In the genomic region with DNA sequence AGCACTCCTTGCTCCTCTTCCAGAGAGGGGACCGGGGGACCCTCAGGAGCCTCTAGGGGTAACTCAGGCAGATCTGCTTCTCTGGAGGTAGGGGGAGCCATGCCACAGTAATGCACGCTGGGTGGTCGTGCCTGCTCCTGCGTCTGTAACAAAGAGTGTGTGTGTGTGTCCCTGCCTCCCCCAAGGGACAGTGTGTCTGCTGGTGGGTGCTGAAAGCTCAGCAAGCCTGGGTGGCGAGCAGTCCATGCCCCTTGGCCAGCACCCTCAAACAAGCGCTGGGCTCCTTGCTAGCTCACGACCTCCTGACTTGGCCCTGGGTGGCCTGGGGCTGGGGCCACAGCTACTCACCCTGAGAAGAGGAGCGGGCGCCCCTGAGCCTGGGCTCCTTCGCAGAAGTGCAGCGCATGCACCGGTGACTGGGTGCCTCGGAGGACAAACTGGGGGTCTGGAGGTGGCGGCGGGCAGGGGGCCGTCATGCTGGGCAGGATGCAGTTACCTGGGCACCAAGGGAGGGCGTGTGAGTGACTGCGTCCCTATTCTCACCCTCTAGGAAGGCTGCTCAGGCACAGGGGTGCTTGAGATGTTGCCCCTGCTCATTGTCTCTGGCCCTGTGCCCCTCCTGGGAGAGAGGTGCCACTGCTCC, we compare ENCODE assay signal across 13 cellular contexts. TPM values are rescaled to one million over a fixed set of nuclear protein-coding genes. Genes with fewer than 3 reads are reported as not detected.
A peak's percentile ranks its signal among the peaks of the same experiment; 100 is the strongest.
DNase-seq lines count a peak whose midpoint lies in the region; ATAC-seq and TF ChIP-seq lines count a peak whose summit lies in the region.
"Had no signal": no experiment of that assay in that cellular context is flagged by ENCODE, and none has a peak within 500 bp of the region (broad histone marks: within the 10 kb centered on the region; RNA-seq: fewer than 3 reads in every experiment).

No MANE protein-coding gene starts in this region.

- H4K20me1 ChIP-seq in H9 (ENCODE audit: control insufficient read depth, insufficient read depth, insufficient read length): no peaks in the 10 kb centered on the region

- no peak overlapping the region for H4K5ac ChIP-seq in H9 (ENCODE audit: insufficient read length, low read depth, low read length)

- H2BK5ac ChIP-seq in H9 (ENCODE audit: insufficient read length, low read length): no peak overlapping the region
- H2BK5ac ChIP-seq in mesenchymal stem cell (ENCODE audit: low read depth, low read length, poor library complexity, severe bottlenecking): no peak overlapping the region

- DNase-seq in A673 (ENCODE audit: low spot score): no peak
- peak; percentile 39 for DNase-seq in H9
- no peak for DNase-seq in brain microvascular endothelial cell
- peak; percentile 41 for DNase-seq in lower lobe of right lung
- DNase-seq in mesenchymal stem cell: no peak
- no peak for DNase-seq in KBM-7
- no peak for DNase-seq in NK-92 (lab: John Stamatoyannopoulos, UW; ENCODE audit: unreplicated experiment)
- DNase-seq: activated naive CD4-positive, alpha-beta T cell treated with anti-CD3 and anti-CD28 coated beads, Interleukin-2, amount 10 ng/mL, durations not matched to agents 7 days and 5 days; effector CD8-positive, alpha-beta T cell; left ventricle myocardium superior; NCI-H1436; OCI-M1 had no signal

- CTCF ChIA-PET in A673 (lab: Charles Lee): no interaction called here

- no peaks in the 10 kb centered on the region for H3K9me3 ChIP-seq in A673 (ENCODE audit: low read depth, low read length, poor library complexity, severe bottlenecking)
- H3K9me3 ChIP-seq in H9 (ENCODE audit: control insufficient read depth, low read depth, low read length): no peaks in the 10 kb centered on the region
- no peaks in the 10 kb centered on the region for H3K9me3 ChIP-seq in lower lobe of right lung
- H3K9me3 ChIP-seq in mesenchymal stem cell (ENCODE audit: control insufficient read depth, low read length): no peaks in the 10 kb centered on the region

- no peak overlapping the region for H2AFZ ChIP-seq in H9 (ENCODE audit: low read length)
- H2AFZ ChIP-seq in mesenchymal stem cell (ENCODE audit: low read depth, low read length): no peak overlapping the region

- peak overlapping the region in 1 of 3 experiments; percentile 14; a peak in 1 of 7 replicates for H3K27ac Mint-ChIP-seq in H9
- H3K27ac Mint-ChIP-seq: activated naive CD4-positive, alpha-beta T cell treated with anti-CD3 and anti-CD28 coated beads, Interleukin-2, amount 10 ng/mL, durations not matched to agents 7 days and 5 days had no signal

- no peaks in the 10 kb centered on the region for H3K4me1 ChIP-seq in A673 (ENCODE audit: insufficient read depth, low read length, poor library complexity, severe bottlenecking)
- H3K4me1 ChIP-seq in H9 (ENCODE audit: insufficient read depth, low read length): no peaks in the 10 kb centered on the region
- H3K4me1 ChIP-seq in lower lobe of right lung: peaks cover 21% of the 10 kb centered on the region
- peaks cover 6% of the 10 kb centered on the region for H3K4me1 ChIP-seq in mesenchymal stem cell (ENCODE audit: control insufficient read depth, insufficient read depth, low read depth, low read length)

- POLR2A ChIA-PET in A673 (lab: Charles Lee; ENCODE audit: low non-redundant PET): no interaction called here

- H3K4me2 ChIP-seq in H9 (ENCODE audit: insufficient read depth, insufficient read length, low read length): no peak overlapping the region
- no peak overlapping the region for H3K4me2 ChIP-seq in mesenchymal stem cell (ENCODE audit: low read length, poor library complexity, severe bottlenecking)

- H4K91ac ChIP-seq in H9 (ENCODE audit: insufficient read length, low read depth, low read length) (no peak overlapping the region), mesenchymal stem cell (ENCODE audit: low read length) (no peak overlapping the region)

- no CpG with 5 or more reads among the region's 18 CpGs for WGBS in H9 (ENCODE audit: extremely low coverage, insufficient read length, low lambda C conversion rate)
- WGBS in mesenchymal stem cell: 95% methylated on average over 18 of the region's 18 CpGs

- no peak overlapping the region for H2BK120ac ChIP-seq in H9 (ENCODE audit: low read depth, low read length, poor library complexity, severe bottlenecking)
- no peak overlapping the region for H2BK120ac ChIP-seq in mesenchymal stem cell (ENCODE audit: low read depth, low read length)

- H3K4me3 ChIP-seq in A673 (ENCODE audit: low read depth, low read length, poor library complexity, severe bottlenecking): no peak overlapping the region
- H3K4me3 ChIP-seq in brain microvascular endothelial cell (ENCODE audit: low read depth, low read length): no peak overlapping the region
- no peak overlapping the region for H3K4me3 ChIP-seq in lower lobe of right lung
- H3K4me3 ChIP-seq in mesenchymal stem cell (ENCODE audit: insufficient read depth in 1 of 2, low read depth in 1 of 2, low read length in 2 of 2): no peak overlapping the region

- intact Hi-C loops in A673 (cut with micrococcal nuclease; ENCODE audit: unreplicated experiment): no loop called here
- intact Hi-C loops in lower lobe of right lung (cut with DNase I): no loop called here

- H3K27ac ChIP-seq in A673 (ENCODE audit: low read depth, low read length, poor library complexity, severe bottlenecking) (no peak overlapping the region), H9 (ENCODE audit: insufficient read length, low read depth, low read length) (no peak overlapping the region), brain microvascular endothelial cell (no peak overlapping the region), lower lobe of right lung (no peak overlapping the region), mesenchymal stem cell (ENCODE audit: low read length, poor library complexity, severe bottlenecking) (no peak overlapping the region)

- no peak overlapping the region for H2BK15ac ChIP-seq in H9 (ENCODE audit: low read depth, low read length)
- H2BK15ac ChIP-seq in mesenchymal stem cell (ENCODE audit: low read depth, poor library complexity, severe bottlenecking): no peak overlapping the region

- no peaks in the 10 kb centered on the region for H3K23me2 ChIP-seq in H9 (ENCODE audit: insufficient read length, low read depth, low read length, poor library complexity, severe bottlenecking)

- no peaks in the 10 kb centered on the region for H3K79me2 ChIP-seq in H9 (ENCODE audit: insufficient read depth, low read length)

- H2AK5ac ChIP-seq in H9 (ENCODE audit: insufficient read length, low read length) (no peak overlapping the region), mesenchymal stem cell (ENCODE audit: low read length, severe bottlenecking) (no peak overlapping the region)

- no peak overlapping the region; the same call in 1 of the 2 replicates for H3K14ac ChIP-seq in H9 (ENCODE audit: insufficient read depth, low read length)
- no peak overlapping the region for H3K14ac ChIP-seq in mesenchymal stem cell (ENCODE audit: low read length in 2 of 2)

- H3K4ac ChIP-seq in H9 (ENCODE audit: low read depth, low read length): no peak overlapping the region
- no peak overlapping the region for H3K4ac ChIP-seq in mesenchymal stem cell (ENCODE audit: low read depth in 1 of 2, low read length in 2 of 2)

- no TSS peak for BruUV-seq in A673 (replicated peaks; lab: Mats Ljungman, UMichigan)

- no peak overlapping the region for H4K8ac ChIP-seq in H9 (replicated peaks; ENCODE audit: insufficient read length, low read depth, low read length)
- H4K8ac ChIP-seq in mesenchymal stem cell (ENCODE audit: low read length): no peak overlapping the region

- H3K27me3 ChIP-seq in A673 (replicated peaks; ENCODE audit: insufficient read depth, low read depth, low read length, poor library complexity) (no peaks in the 10 kb centered on the region), H9 (ENCODE audit: insufficient read depth, low read length) (no peaks in the 10 kb centered on the region), brain microvascular endothelial cell (replicated peaks) (no peaks in the 10 kb centered on the region), lower lobe of right lung (ENCODE audit: low read depth) (no peaks in the 10 kb centered on the region), mesenchymal stem cell (ENCODE audit: control insufficient read depth in 1 of 2, insufficient read depth in 1 of 2, low read length in 2 of 2) (no peaks in the 10 kb centered on the region)

- H3K79me1 ChIP-seq in H9 (ENCODE audit: insufficient read depth, low read depth, low read length, poor library complexity, severe bottlenecking) (no peaks in the 10 kb centered on the region), mesenchymal stem cell (replicated peaks; ENCODE audit: low read length, poor library complexity, severe bottlenecking) (peaks cover 18% of the 10 kb centered on the region)

- H2BK12ac ChIP-seq in H9 (ENCODE audit: insufficient read length, low read depth, low read length) (no peak overlapping the region), mesenchymal stem cell (ENCODE audit: low read length in 2 of 2) (no peak overlapping the region)

- no peaks in the 10 kb centered on the region for H3K9me3 Mint-ChIP-seq in H9
- H3K9me3 Mint-ChIP-seq: activated naive CD4-positive, alpha-beta T cell treated with anti-CD3 and anti-CD28 coated beads, Interleukin-2, amount 10 ng/mL, durations not matched to agents 7 days and 5 days had no signal

- no peak overlapping the region for H2BK20ac ChIP-seq in H9 (ENCODE audit: low read depth, low read length, poor library complexity, severe bottlenecking)

- ATAC-seq in lower lobe of right lung: no peak
- ATAC-seq in HG02571 (IDR thresholded peaks at IDR 0.05; ENCODE audit: unreplicated experiment): no peak
- ATAC-seq: left ventricle myocardium superior had no signal

- H3K4me1 Mint-ChIP-seq in H9: peaks cover 0 to 8% of the 10 kb centered on the region in 2 experiments; a peak in 2 of 4 replicates
- H3K4me1 Mint-ChIP-seq: activated naive CD4-positive, alpha-beta T cell treated with anti-CD3 and anti-CD28 coated beads, Interleukin-2, amount 10 ng/mL, durations not matched to agents 7 days and 5 days had no signal

- H3K27me3 Mint-ChIP-seq in H9 (ENCODE audit: low read depth): no peaks in the 10 kb centered on the region
- H3K27me3 Mint-ChIP-seq: activated naive CD4-positive, alpha-beta T cell treated with anti-CD3 and anti-CD28 coated beads, Interleukin-2, amount 10 ng/mL, durations not matched to agents 7 days and 5 days had no signal

- TF ChIP-seq CTCF in A673 (conservative IDR thresholded peaks at IDR 0.05; ENCODE audit: low read depth, low read length): 0 out of 2 replicates have a peak, but pooled peaks have one; percentile 23
- TF ChIP-seq CTCF in H9 (conservative IDR thresholded peaks at IDR 0.05): peak; percentile 41; the same call in 2 of the 3 replicates
- TF ChIP-seq CTCF in brain microvascular endothelial cell (IDR thresholded peaks at IDR 0.05; ENCODE audit: low read depth, low read length, missing control alignments): peak; percentile 19
- TF ChIP-seq CTCF in lower lobe of right lung (IDR thresholded peaks at IDR 0.05): no peak

- H3K36me3 Mint-ChIP-seq in H9 (ENCODE audit: insufficient read depth in 1 of 3, low read depth in 3 of 3): peaks cover 0 to 1% (median under 1%) of the 10 kb centered on the region in 3 experiments; a peak in 2 of 7 replicates
- H3K36me3 Mint-ChIP-seq: activated naive CD4-positive, alpha-beta T cell treated with anti-CD3 and anti-CD28 coated beads, Interleukin-2, amount 10 ng/mL, durations not matched to agents 7 days and 5 days had no signal

- in situ Hi-C loops in brain microvascular endothelial cell (cut with HindIII; ENCODE audit: low pct_ligation_motif_present, low sequenced_read_pairs) (no loop called here), KBM-7 (cut with MboI; ENCODE audit: low pct_unique_long_range_greater_than_20kb, low sequenced_read_pairs) (no loop called here)

- H3K4me3 Mint-ChIP-seq in H9: no peak overlapping the region
- H3K4me3 Mint-ChIP-seq: activated naive CD4-positive, alpha-beta T cell treated with anti-CD3 and anti-CD28 coated beads, Interleukin-2, amount 10 ng/mL, durations not matched to agents 7 days and 5 days had no signal

- no peak overlapping the region for H3K23ac ChIP-seq in H9 (ENCODE audit: insufficient read length, low read depth, low read length)
- no peak overlapping the region for H3K23ac ChIP-seq in mesenchymal stem cell (ENCODE audit: low read length in 2 of 2)

- no peak overlapping the region for H3K9ac ChIP-seq in H9 (ENCODE audit: extremely low read depth, insufficient read length, low read length)
- H3K9ac ChIP-seq in mesenchymal stem cell (ENCODE audit: low read length): no peak overlapping the region

- H3T11ph ChIP-seq in H9 (ENCODE audit: low read length): no peak overlapping the region

- no peak overlapping the region for H3K56ac ChIP-seq in H9 (ENCODE audit: insufficient read length, low read depth, low read length)

- H3K36me3 ChIP-seq in A673 (ENCODE audit: insufficient read depth, low read length, poor library complexity, severe bottlenecking): no peaks in the 10 kb centered on the region
- no peaks in the 10 kb centered on the region for H3K36me3 ChIP-seq in brain microvascular endothelial cell (replicated peaks)
- H3K36me3 ChIP-seq in lower lobe of right lung: no peaks in the 10 kb centered on the region
- peaks cover 0 to 32% of the 10 kb centered on the region in 2 experiments for H3K36me3 ChIP-seq in mesenchymal stem cell (ENCODE audit: control insufficient read depth in 1 of 2, insufficient read depth in 2 of 2, low read depth in 1 of 2, low read length in 2 of 2)

- H3K18ac ChIP-seq in H9 (ENCODE audit: insufficient read length, low read depth, low read length) (no peak overlapping the region), mesenchymal stem cell (ENCODE audit: low read depth in 1 of 2, low read length in 2 of 2) (no peak overlapping the region)

RNA-seq across cellular contexts. Expression of gene GNB1L, which starts 33.7 kb away (rescaled TPM):
- total RNA-seq in A673 (2021): 17.8 and 17.9 TPM in 2 replicates
- total RNA-seq in H9 (2021): 22.4 and 22.9 TPM in 2 replicates
- 6.0 TPM for total RNA-seq in lower lobe of right lung
- polyA plus RNA-seq in mesenchymal stem cell (2013, experiment 1 of 2): 3.9 TPM
- polyA plus RNA-seq in mesenchymal stem cell (2013, experiment 2 of 2): 3.9 TPM

RNA-seq across cellular contexts. Expression of gene RTL10, which starts 33.7 kb away (rescaled TPM):
- total RNA-seq in A673 (2021): 22.7 and 25.6 TPM in 2 replicates
- 24.0 and 24.4 TPM in 2 replicates for total RNA-seq in H9 (2021)
- 24.3 TPM for total RNA-seq in lower lobe of right lung
- 6.4 TPM for polyA plus RNA-seq in mesenchymal stem cell (2013, experiment 1 of 2)
- polyA plus RNA-seq in mesenchymal stem cell (2013, experiment 2 of 2): 7.2 TPM

Comparison
In these comparisons a context has a peak if more than half of its experiments do, and no peak if none do; other contexts are left out.
1. DNase-seq: peak in H9 (single experiment) and lower lobe of right lung (single experiment); none in A673 (single experiment), brain microvascular endothelial cell (single experiment), mesenchymal stem cell (single experiment), KBM-7 (single experiment) and NK-92 (single experiment).